Comparison of ENCODE assay signal across 24 cellular contexts in the genomic region with DNA sequence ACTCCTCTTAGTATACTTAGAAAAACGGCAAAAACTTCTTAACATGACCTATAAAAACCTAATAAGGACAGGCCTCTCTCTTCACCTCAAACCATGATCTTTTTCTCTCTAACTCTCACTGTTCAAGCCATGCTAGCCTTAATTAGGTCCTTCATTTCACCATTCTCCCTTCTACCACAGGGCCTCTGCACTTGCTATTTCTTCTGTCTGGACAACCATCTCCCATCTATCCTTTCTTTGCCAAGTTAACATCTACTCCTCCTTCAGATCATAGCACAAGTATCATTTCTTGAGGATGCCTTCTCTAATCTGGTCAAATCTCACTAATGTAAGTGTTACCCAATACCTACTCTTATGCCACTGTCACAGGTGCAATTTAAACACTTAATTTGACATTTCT. TPM values are rescaled to one million over a fixed set of nuclear protein-coding genes. Genes with fewer than 3 reads are reported as not detected.
A peak's percentile ranks its signal among the peaks of the same experiment; 100 is the strongest.
DNase-seq lines count a peak whose midpoint lies in the region; ATAC-seq, FAIRE-seq and TF ChIP-seq lines count a peak whose summit lies in the region.
"Had no signal": no experiment of that assay in that cellular context is flagged by ENCODE, and none has a peak within 500 bp of the region (broad histone marks: within the 10 kb centered on the region; RNA-seq: fewer than 3 reads in every experiment).

No MANE protein-coding gene starts in this region.

- H3K27ac ChIP-seq in K562 (ENCODE audit: extremely low read depth, low read depth, low read length) (no peak overlapping the region), neutrophil (peak overlapping the region; percentile 76), upper lobe of right lung (peak overlapping the region; percentile 53), ascending aorta (no peak overlapping the region)
- H3K27ac ChIP-seq: RWPE1, SJSA1 had no signal

- H3K9me1 ChIP-seq in K562 (ENCODE audit: control insufficient read depth, insufficient read depth, low read length): no peaks in the 10 kb centered on the region

- no peaks in the 10 kb centered on the region; the same call in 1 of the 2 replicates for H3K27me3 Mint-ChIP-seq in HFFc6 (ENCODE audit: insufficient read depth)
- H3K27me3 Mint-ChIP-seq: B cell; CD4-positive, alpha-beta T cell had no signal

- H4K20me1 ChIP-seq in K562 (replicated peaks; ENCODE audit: control insufficient read depth, insufficient read depth, low read length): no peaks in the 10 kb centered on the region

- intact Hi-C loops in K562 (cut with micrococcal nuclease): no loop called here
- intact Hi-C loops in upper lobe of right lung (cut with DNase I): no loop called here
- intact Hi-C loops in ascending aorta (cut with DNase I): no loop called here

- no peak for FAIRE-seq in K562 (lab: Jason Lieb, UNC)
- FAIRE-seq: GM19239 had no signal

- H3K27ac Mint-ChIP-seq in HFFc6: peak overlapping the region; percentile 88; the same call in 1 of the 2 replicates
- H3K27ac Mint-ChIP-seq: B cell had no signal

- peaks cover 26% of the 10 kb centered on the region for H3K79me2 ChIP-seq in K562 (ENCODE audit: control insufficient read depth, insufficient read depth, low read length)

- BruUV-seq in K562 (replicated peaks; lab: Mats Ljungman, UMichigan): no TSS peak

- H3K9me3 ChIP-seq in K562 (replicated peaks; ENCODE audit: control insufficient read depth, insufficient read depth, low read depth, low read length) (no peaks in the 10 kb centered on the region), neutrophil (no peaks in the 10 kb centered on the region), upper lobe of right lung (no peaks in the 10 kb centered on the region), ascending aorta (no peaks in the 10 kb centered on the region)

- 0 out of 2 replicates have a peak, but pooled peaks cover 5% of the 10 kb centered on the region for H3K9me3 Mint-ChIP-seq in HFFc6
- H3K9me3 Mint-ChIP-seq: CD4-positive, alpha-beta T cell had no signal

- whole genome bisulfite sequencing in K562 (ENCODE audit: insufficient coverage, low coverage, missing lambda C conversion rate): 86% methylated on average over 1 of the region's 1 CpG

- no peak overlapping the region for H2AFZ ChIP-seq in K562 (ENCODE audit: low read depth, low read length)
- H2AFZ ChIP-seq: GM23248 had no signal

- H3K27me3 ChIP-seq in K562 (ENCODE audit: control insufficient read depth in 2 of 2, insufficient read depth in 2 of 2, low read length in 2 of 2): no peaks in the 10 kb centered on the region
- no peaks in the 10 kb centered on the region for H3K27me3 ChIP-seq in neutrophil
- H3K27me3 ChIP-seq in upper lobe of right lung: no peaks in the 10 kb centered on the region
- no peaks in the 10 kb centered on the region for H3K27me3 ChIP-seq in ascending aorta
- H3K27me3 ChIP-seq: SJSA1 had no signal

- peaks cover 26% of the 10 kb centered on the region for H3K4me1 Mint-ChIP-seq in HFFc6 (ENCODE audit: low read depth)

- TF ChIP-seq RAD21 in K562 (CRISPR knock-in tag; conservative IDR thresholded peaks at IDR 0.05 in 1 of 2, IDR thresholded peaks at IDR 0.05 in 1 of 2): no peak

- no peak overlapping the region for H3K9ac ChIP-seq in K562 (ENCODE audit: insufficient read depth in 1 of 2, low read depth in 2 of 2, low read length in 2 of 2)

- no peaks in the 10 kb centered on the region; the same call in 2 of the 3 replicates for H3K36me3 ChIP-seq in K562 (ENCODE audit: control insufficient read depth, insufficient read depth, low read length)
- peaks cover 17% of the 10 kb centered on the region for H3K36me3 ChIP-seq in neutrophil
- H3K36me3 ChIP-seq in upper lobe of right lung: no peaks in the 10 kb centered on the region
- no peaks in the 10 kb centered on the region for H3K36me3 ChIP-seq in ascending aorta

- H3K36me3 Mint-ChIP-seq in HFFc6 (ENCODE audit: low read depth): peaks cover 26% of the 10 kb centered on the region

- no peak for DNase-seq in HFFc6
- DNase-seq in K562 (ENCODE audit: extremely low read depth in 1 of 4, low spot score in 3 of 4): no peak
- no peak for DNase-seq in upper lobe of right lung
- DNase-seq in ascending aorta (ENCODE audit: low spot score in 2 of 2): no peak
- no peak for DNase-seq in SIG-M5 treated with dmso at 0.1 percent for 504 hours (lab: John Stamatoyannopoulos, UW; ENCODE audit: unreplicated experiment)
- DNase-seq in AG08395 (ENCODE audit: low spot score): no peak
- DNase-seq: Caco-2; CD4-positive, alpha-beta T cell; DMS153; GDM1; GM23248; NCI-H1417 treated with DMSO at 0.1 percent for 48 hours; NCI-H187 treated with DMSO at 0.1 percent for 48 hours; NCI-H226; NCI-H524; NCI-H82; PC-3 had no signal

- no peak overlapping the region for H3K4me3 Mint-ChIP-seq in HFFc6
- H3K4me3 Mint-ChIP-seq: B cell; CD4-positive, alpha-beta T cell had no signal

- ATAC-seq in K562: no peak
- no peak for ATAC-seq in upper lobe of right lung
- no peak for ATAC-seq in GM19395 (IDR thresholded peaks at IDR 0.05; ENCODE audit: unreplicated experiment)
- ATAC-seq: HCT116, PC-3 had no signal

- H3K4me2 ChIP-seq in K562 (ENCODE audit: insufficient read depth, low read length): no peak overlapping the region

- POLR2A ChIA-PET in K562 (lab: Yijun Ruan, JAX): no interaction called here

- no peak for TF ChIP-seq EP300 in K562 (IDR thresholded peaks at IDR 0.05; ENCODE audit: low read length)

- CTCF ChIA-PET in K562 (lab: Yijun Ruan, JAX; ENCODE audit: low intra/inter-chr PET ratio): no interaction called here

- TF ChIP-seq POLR2A in K562 (conservative IDR thresholded peaks at IDR 0.05): no peak

- TF ChIP-seq CTCF in HFFc6 (IDR thresholded peaks at IDR 0.05): no peak
- TF ChIP-seq CTCF in K562 (IDR thresholded peaks at IDR 0.05 in 2 of 3, conservative IDR thresholded peaks at IDR 0.05 in 1 of 3; ENCODE audit: insufficient read depth in 2 of 3, low read depth in 1 of 3, low read length in 3 of 3): no peak
- TF ChIP-seq CTCF in neutrophil (IDR thresholded peaks at IDR 0.05): no peak
- no peak for TF ChIP-seq CTCF in upper lobe of right lung (IDR thresholded peaks at IDR 0.05)
- TF ChIP-seq CTCF in ascending aorta (IDR thresholded peaks at IDR 0.05): no peak

- H3K4me3 ChIP-seq in K562 (no peak overlapping the region), neutrophil (ENCODE audit: low read depth in 1 of 2, low read length in 1 of 2) (no peak overlapping the region), upper lobe of right lung (no peak overlapping the region), ascending aorta (no peak overlapping the region)
- H3K4me3 ChIP-seq: SJSA1 had no signal

- in situ Hi-C loops in K562 (cut with MboI): no loop called here

- H3K4me1 ChIP-seq in K562 (replicated peaks in 1 of 2; ENCODE audit: control insufficient read depth in 2 of 2, insufficient read depth in 2 of 2, low read length in 2 of 2) (peaks cover 0 to 24% of the 10 kb centered on the region in 2 experiments; a peak in 3 of 5 replicates), neutrophil (ENCODE audit: control insufficient read depth in 1 of 2, insufficient read depth in 1 of 2, low read depth in 1 of 2, low read length in 1 of 2) (peaks cover 38 to 44% of the 10 kb centered on the region in 2 experiments), upper lobe of right lung (peaks cover 7% of the 10 kb centered on the region), ascending aorta (peaks cover 0 to 23% of the 10 kb centered on the region in 2 donors)

TF ChIP-seq in K562, 482 proteins besides CTCF, POLR2A, EP300 and RAD21 (continues in another document):
- TF ChIP-seq ZNF239 (CRISPR knock-in tag; IDR thresholded peaks at IDR 0.05) (peak; percentile 42), KLF10 (CRISPR knock-in tag; IDR thresholded peaks at IDR 0.05) (no peak)

RNA-seq across cellular contexts. Expression of a gene that starts 39.1 kb away (rescaled TPM):
- total RNA-seq in HFFc6 (2021; fragmentation: NEBNext Ultra II Directional; extraction: Animal tissue kit (Norgen Biotek cat#: 25700)): 10 to 100 TPM; 14.3 to 20.8 (median 16.7) TPM
- total RNA-seq in K562 (2011; cell fraction: chromatin; rRNA removed; ENCODE audit: low replicate concordance): 6.6 and 12.8 TPM in 2 replicates
- 7.0 and 7.2 TPM in 2 replicates for total RNA-seq in K562 (2011; cell fraction: nucleolus; rRNA removed)
- 9.0 and 12.2 TPM in 2 replicates for total RNA-seq in K562 (2011; cell fraction: nucleoplasm; rRNA removed)
- 2.6 and 4.7 TPM in 2 replicates for total RNA-seq in K562 (2014; rRNA removed)
- total RNA-seq in K562 (2014; rRNA removed; fragmentation: Illumina TruSeq; extraction: Trizol): 5.1 and 5.6 TPM in 2 replicates
- total RNA-seq in K562 (2015; rRNA removed; fragmentation: Illumina TruSeq; extraction: Trizol): 4.0 and 5.5 TPM in 2 replicates
- 7.7 and 8.5 TPM in 2 replicates for total RNA-seq in K562 (2021)
- 5.6 and 8.7 TPM in 2 replicates for polyA plus RNA-seq in K562 (2011; rRNA removed)
- polyA plus RNA-seq in K562 (2011; cell fraction: cytosol; rRNA removed): 3.0 and 3.2 TPM in 2 replicates
- polyA plus RNA-seq in K562 (2011; cell fraction: nucleus; rRNA removed): 3.3 and 8.4 TPM in 2 replicates
- 3.1 and 3.7 TPM in 2 replicates for polyA plus RNA-seq in K562 (2012)
- 4.8 TPM in 2 replicates for polyA plus RNA-seq in K562 (2014; fragmentation: Illumina TruSeq; extraction: Trizol)
- polyA plus RNA-seq in K562 (2014; fragmentation: Nextera tagmentation; extraction: Ambion mirVana): 1 to 10 TPM in 1 of 2 experiments, under 1 TPM in 1; 0.89 to 1.2 TPM
- polyA plus RNA-seq in K562 (2014; rRNA removed): 1.6 and 3.3 TPM in 2 replicates
- 10.0 and 10.9 TPM in 2 replicates for polyA minus RNA-seq in K562 (2011; rRNA and poly(A)+ RNA removed)
- polyA minus RNA-seq in K562 (2011; cell fraction: cytosol; rRNA and poly(A)+ RNA removed): 2.5 and 5.7 TPM in 2 replicates
- polyA minus RNA-seq in K562 (2011; cell fraction: nucleus; rRNA and poly(A)+ RNA removed): 7.8 and 9.6 TPM in 2 replicates
- total RNA-seq in upper lobe of right lung: 42.3 TPM
- 11.5 TPM for total RNA-seq in ascending aorta

Comparison
In these comparisons a context has a peak if more than half of its experiments do, and no peak if none do; other contexts are left out.
1. H3K27ac ChIP-seq: peak in neutrophil (single experiment) and upper lobe of right lung (single experiment); none in K562 (single experiment) and ascending aorta (0 of 2).